Comparison of ENCODE assay signal across 23 cellular contexts in the genomic region with DNA sequence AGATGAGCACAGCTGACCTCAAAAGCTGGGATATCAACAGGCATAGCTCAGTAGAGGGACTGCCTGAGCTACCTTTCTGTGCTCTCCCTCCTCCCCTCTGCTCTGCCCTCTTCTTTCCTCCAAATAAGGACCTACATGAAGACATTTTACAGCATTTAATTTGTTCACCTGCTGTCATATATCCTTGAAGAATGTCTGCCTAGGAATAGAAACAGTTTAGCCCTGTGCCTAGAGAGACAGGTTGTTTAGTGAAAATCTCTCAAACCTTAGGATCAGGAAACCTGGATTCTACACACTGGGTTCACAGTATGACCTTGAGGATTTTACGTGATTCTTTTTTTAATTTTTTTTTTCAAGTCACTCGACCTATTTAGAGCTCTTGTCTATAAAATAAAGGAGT.
"Had no signal": no experiment of that assay in that cellular context is flagged by ENCODE, and none has a peak within 500 bp of the region (broad histone marks: within the 10 kb centered on the region; RNA-seq: fewer than 3 reads in every experiment).

No MANE protein-coding gene starts in this region.

- H3K9me3 ChIP-seq: colonic mucosa, esophagus muscularis mucosa, esophagus squamous epithelium, gastrocnemius medialis, gastroesophageal sphincter, heart left ventricle, heart right ventricle had no signal

- H3K4me3 ChIP-seq: colonic mucosa, coronary artery, dorsolateral prefrontal cortex, esophagus muscularis mucosa, esophagus squamous epithelium, gastrocnemius medialis, gastroesophageal sphincter, heart left ventricle, heart right ventricle had no signal

- H3K27ac ChIP-seq: colonic mucosa, coronary artery, dorsolateral prefrontal cortex, epithelial cell of prostate, esophagus muscularis mucosa, esophagus squamous epithelium, foreskin keratinocyte, gastrocnemius medialis, gastroesophageal sphincter, heart left ventricle, heart right ventricle had no signal

- DNase-seq: colonic mucosa; cortex of kidney; dermis blood vessel endothelial cell; dorsolateral prefrontal cortex; effector CD4-positive, alpha-beta T cell; effector CD8-positive, alpha-beta T cell; effector memory CD4-positive, alpha-beta T cell; effector memory CD8-positive, alpha-beta T cell; endodermal cell; erythroblast; esophagus squamous epithelium; foreskin fibroblast; foreskin keratinocyte; foreskin melanocyte; gastrocnemius medialis; glutamatergic neuron; head of caudate nucleus; heart left ventricle; heart right ventricle had no signal

- H3K27me3 ChIP-seq: colonic mucosa, dorsolateral prefrontal cortex, esophagus muscularis mucosa, esophagus squamous epithelium, foreskin keratinocyte, gastrocnemius medialis, gastroesophageal sphincter, heart left ventricle had no signal

- H3K4me1 ChIP-seq: colonic mucosa, gastrocnemius medialis, heart right ventricle had no signal

- H3K36me3 ChIP-seq: colonic mucosa, esophagus muscularis mucosa, esophagus squamous epithelium, gastrocnemius medialis, gastroesophageal sphincter, heart left ventricle, heart right ventricle had no signal
